ENCODE assay signal across 8 cellular contexts in the genomic region with DNA sequence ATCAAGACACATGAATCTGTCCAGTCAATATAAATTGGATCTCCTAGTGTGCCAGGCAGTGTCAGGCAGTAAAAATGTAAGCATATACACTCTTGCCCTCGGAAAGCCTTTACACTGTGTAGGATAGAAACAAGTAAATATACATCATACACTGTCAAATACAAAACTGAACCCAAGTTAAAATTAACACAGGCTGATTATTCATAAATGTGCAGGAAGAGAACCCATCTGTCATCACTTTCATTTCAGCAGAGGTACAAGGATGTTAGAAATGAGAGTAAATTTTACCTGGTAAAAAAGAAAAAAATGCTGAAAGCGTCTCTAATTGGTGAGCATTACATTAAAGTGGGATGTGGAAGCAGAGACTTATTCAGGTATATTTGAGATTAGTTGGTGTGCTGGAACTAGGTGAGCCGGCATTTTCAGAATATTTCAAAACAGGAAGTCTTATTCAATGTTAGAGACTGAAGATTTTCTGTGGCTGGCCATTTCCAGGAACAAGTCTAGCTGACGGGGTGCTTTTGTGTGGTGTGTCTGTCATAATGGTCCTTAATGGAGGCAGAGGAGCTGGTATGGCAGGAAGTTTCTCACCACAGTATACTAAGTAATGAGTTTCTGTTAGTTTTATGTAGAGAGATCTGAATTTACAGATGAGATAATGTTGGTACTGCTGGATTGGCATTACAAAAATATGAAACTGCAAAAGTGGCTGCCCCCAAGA.
DNase-seq lines count a peak whose midpoint lies in the region; ATAC-seq and TF ChIP-seq lines count a peak whose summit lies in the region.

No MANE protein-coding gene starts in this region.

- no peaks in the 10 kb centered on the region for H3K9me3 ChIP-seq in lower lobe of right lung

- intact Hi-C loops in lower lobe of right lung (cut with DNase I) = no loop called here

- H3K36me3 ChIP-seq in lower lobe of right lung = no peaks in the 10 kb centered on the region

- H3K4me1 ChIP-seq in lower lobe of right lung = peaks cover 28% of the 10 kb centered on the region

- peak overlapping the region; percentile 66 to 90 for H3K27ac Mint-ChIP-seq in activated naive CD4-positive, alpha-beta T cell treated with anti-CD3 and anti-CD28 coated beads, Interleukin-2, amount 50 U/mL, for 72 hours

- no peaks in the 10 kb centered on the region for H3K36me3 Mint-ChIP-seq in activated naive CD4-positive, alpha-beta T cell treated with anti-CD3 and anti-CD28 coated beads, Interleukin-2, amount 50 U/mL, for 72 hours

- H3K9me3 Mint-ChIP-seq in activated naive CD4-positive, alpha-beta T cell treated with anti-CD3 and anti-CD28 coated beads, Interleukin-2, amount 50 U/mL, for 72 hours = peaks cover 0 to 9% of the 10 kb centered on the region in 2 donors

- H3K27me3 ChIP-seq in lower lobe of right lung (ENCODE audit: low read depth) = no peaks in the 10 kb centered on the region

- peak overlapping the region; percentile 14 for H3K4me3 ChIP-seq in lower lobe of right lung

- peak; percentile 98 for ATAC-seq in GM19025 (IDR thresholded peaks at IDR 0.05; ENCODE audit: low read depth, unreplicated experiment)
- ATAC-seq in HG03095 (IDR thresholded peaks at IDR 0.05; ENCODE audit: unreplicated experiment) = peak; percentile 99
- peak; percentile 95 to 98 for ATAC-seq in activated naive CD4-positive, alpha-beta T cell treated with anti-CD3 and anti-CD28 coated beads, Interleukin-2, amount 50 U/mL, for 72 hours
- peak; percentile 89 to 94 for ATAC-seq in lower lobe of right lung

- TF ChIP-seq CTCF in lower lobe of right lung (IDR thresholded peaks at IDR 0.05) = no peak

- peak overlapping the region; percentile 58 for H3K27ac ChIP-seq in lower lobe of right lung

- DNase-seq in SKM-1 treated with dmso at 0.1 percent for 144 hours (lab: John Stamatoyannopoulos, UW; ENCODE audit: unreplicated experiment) (peak; percentile 74), lower lobe of right lung (peak; percentile 35), putamen (ENCODE audit: low spot score) (no peak), NCI-H2196 (lab: John Stamatoyannopoulos, UW; ENCODE audit: unreplicated experiment) (no peak)
- peak; percentile 61 to 69 for DNase-seq in activated naive CD4-positive, alpha-beta T cell treated with anti-CD3 and anti-CD28 coated beads, Interleukin-2, amount 50 U/mL, for 72 hours (ENCODE audit: low spot score in 2 of 2)
- DNase-seq in stimulated activated CD8-positive, alpha-beta memory T cell treated with anti-CD3 and anti-CD28 coated beads, Interleukin-4, amount 100 ng/mL, for 4 hours (ENCODE audit: low read depth in 2 of 2, low spot score in 1 of 2) = peak; percentile 35 to 52

Comparison
In these comparisons a context has a peak if more than half of its experiments do, and no peak if none do; other contexts are left out.
1. DNase-seq: peak in SKM-1 treated with dmso at 0.1 percent for 144 hours (single experiment), activated naive CD4-positive, alpha-beta T cell treated with anti-CD3 and anti-CD28 coated beads, Interleukin-2, amount 50 U/mL, for 72 hours (2 of 2), lower lobe of right lung (single experiment) and stimulated activated CD8-positive, alpha-beta memory T cell treated with anti-CD3 and anti-CD28 coated beads, Interleukin-4, amount 100 ng/mL, for 4 hours (2 of 2); none in putamen (single experiment) and NCI-H2196 (single experiment).
2. Peak in every context shown above with its lines, with median percentiles within 50 percentile points of each other: ATAC-seq.